In the genomic region with DNA sequence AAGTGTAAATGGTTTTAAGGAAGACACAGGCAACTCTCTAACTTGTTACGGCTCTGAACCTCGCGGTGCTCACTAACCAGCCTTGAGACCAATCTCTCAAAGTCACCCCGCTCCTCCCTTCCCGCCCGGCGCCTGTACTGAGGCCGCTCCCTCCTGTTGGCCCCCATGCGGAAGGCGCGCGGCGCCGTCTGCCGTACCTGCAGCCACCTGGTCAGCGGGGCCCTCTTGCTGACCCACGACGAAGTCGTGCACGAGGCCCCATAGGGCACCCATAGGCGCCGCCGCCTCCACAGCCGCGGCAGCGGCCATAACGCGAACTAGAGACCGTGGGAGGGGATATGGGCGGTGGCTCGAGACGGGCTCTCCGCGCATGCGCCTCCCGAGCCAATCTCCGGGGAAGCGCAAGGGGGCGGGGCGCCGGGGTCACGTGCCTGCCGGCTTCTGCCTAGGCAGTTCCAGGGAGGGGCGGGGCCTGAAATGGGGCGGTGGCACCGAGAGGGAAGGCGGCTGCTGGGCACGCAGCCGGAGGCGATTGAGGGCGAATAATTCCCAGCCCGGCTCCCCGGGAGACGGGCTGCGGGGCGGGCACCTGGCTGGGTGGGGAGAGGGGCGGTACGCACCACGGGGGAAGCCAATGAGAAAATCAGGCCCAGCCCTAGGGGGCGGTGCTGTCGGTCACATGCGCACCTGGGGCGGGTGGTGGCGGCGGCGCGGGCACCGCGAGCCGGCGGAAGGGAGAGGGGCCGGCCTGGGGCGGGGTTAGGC, we compare ENCODE assay signal across 7 cellular contexts. TPM values are rescaled to one million over a fixed set of nuclear protein-coding genes. Genes with fewer than 3 reads are reported as not detected.
A peak's percentile ranks its signal among the peaks of the same experiment; 100 is the strongest.
DNase-seq lines count a peak whose midpoint lies in the region; ATAC-seq, FAIRE-seq and TF ChIP-seq lines count a peak whose summit lies in the region.

A gene with protein sequence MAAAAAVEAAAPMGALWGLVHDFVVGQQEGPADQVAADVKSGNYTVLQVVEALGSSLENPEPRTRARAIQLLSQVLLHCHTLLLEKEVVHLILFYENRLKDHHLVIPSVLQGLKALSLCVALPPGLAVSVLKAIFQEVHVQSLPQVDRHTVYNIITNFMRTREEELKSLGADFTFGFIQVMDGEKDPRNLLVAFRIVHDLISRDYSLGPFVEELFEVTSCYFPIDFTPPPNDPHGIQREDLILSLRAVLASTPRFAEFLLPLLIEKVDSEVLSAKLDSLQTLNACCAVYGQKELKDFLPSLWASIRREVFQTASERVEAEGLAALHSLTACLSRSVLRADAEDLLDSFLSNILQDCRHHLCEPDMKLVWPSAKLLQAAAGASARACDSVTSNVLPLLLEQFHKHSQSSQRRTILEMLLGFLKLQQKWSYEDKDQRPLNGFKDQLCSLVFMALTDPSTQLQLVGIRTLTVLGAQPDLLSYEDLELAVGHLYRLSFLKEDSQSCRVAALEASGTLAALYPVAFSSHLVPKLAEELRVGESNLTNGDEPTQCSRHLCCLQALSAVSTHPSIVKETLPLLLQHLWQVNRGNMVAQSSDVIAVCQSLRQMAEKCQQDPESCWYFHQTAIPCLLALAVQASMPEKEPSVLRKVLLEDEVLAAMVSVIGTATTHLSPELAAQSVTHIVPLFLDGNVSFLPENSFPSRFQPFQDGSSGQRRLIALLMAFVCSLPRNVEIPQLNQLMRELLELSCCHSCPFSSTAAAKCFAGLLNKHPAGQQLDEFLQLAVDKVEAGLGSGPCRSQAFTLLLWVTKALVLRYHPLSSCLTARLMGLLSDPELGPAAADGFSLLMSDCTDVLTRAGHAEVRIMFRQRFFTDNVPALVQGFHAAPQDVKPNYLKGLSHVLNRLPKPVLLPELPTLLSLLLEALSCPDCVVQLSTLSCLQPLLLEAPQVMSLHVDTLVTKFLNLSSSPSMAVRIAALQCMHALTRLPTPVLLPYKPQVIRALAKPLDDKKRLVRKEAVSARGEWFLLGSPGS (minus strand): TSS at position 347 of the 765 bp plus-strand sequence. CDS start 38 bp downstream, at position 309.

- H3K36me3 ChIP-seq in astrocyte (ENCODE audit: insufficient read depth, low read length): no peaks in the 10 kb centered on the region

- DNase-seq in NCI-H2029 (lab: John Stamatoyannopoulos, UW) (peak; percentile 89), T-helper 22 cell (ENCODE audit: low read depth) (peak; percentile 96), astrocyte (ENCODE audit: low read depth) (peak; percentile 92), hepatic stellate cell (ENCODE audit: low spot score) (peak; percentile 99), retina (peak; percentile 97)

- no peaks in the 10 kb centered on the region for H3K27me3 Mint-ChIP-seq in astrocyte (ENCODE audit: low read depth, unreplicated experiment)

- H4K20me1 ChIP-seq in astrocyte (ENCODE audit: insufficient read depth, low read length): peaks cover 73% of the 10 kb centered on the region

- peak within 1 kb of the TSS; percentile 82 for H2AFZ ChIP-seq in astrocyte (ENCODE audit: low read depth, low read length)

- peaks cover 50% of the 10 kb centered on the region for H3K4me1 Mint-ChIP-seq in astrocyte (ENCODE audit: low read depth, unreplicated experiment)

- H3K4me2 ChIP-seq in astrocyte (ENCODE audit: low read length): peak within 1 kb of the TSS; percentile 98

- ATAC-seq in GM18505 (IDR thresholded peaks at IDR 0.05; ENCODE audit: unreplicated experiment) (peak; percentile 88), HG02973 (IDR thresholded peaks at IDR 0.05; ENCODE audit: unreplicated experiment) (peak; percentile 92)

- no peak for TF ChIP-seq CTCF in astrocyte (IDR thresholded peaks at IDR 0.05; ENCODE audit: insufficient read depth, low read depth, low read length)

- H3K4me1 ChIP-seq in astrocyte (ENCODE audit: insufficient read depth, low read length): peaks cover 24% of the 10 kb centered on the region

- no peak for FAIRE-seq in astrocyte (lab: Jason Lieb, UNC)

- H3K9me3 ChIP-seq in astrocyte (ENCODE audit: insufficient read depth, low read depth, low read length): no peaks in the 10 kb centered on the region

- peak within 1 kb of the TSS; percentile 88 for H3K27ac ChIP-seq in astrocyte (ENCODE audit: low read depth, low read length)

- H3K4me3 Mint-ChIP-seq in astrocyte (ENCODE audit: unreplicated experiment): peak within 1 kb of the TSS; percentile 98

- peak within 1 kb of the TSS; percentile 97 for H3K4me3 ChIP-seq in astrocyte (ENCODE audit: insufficient read depth, low read depth, low read length)

- peak; percentile 93 for TF ChIP-seq POLR2A in GM18505 (IDR thresholded peaks at IDR 0.05; ENCODE audit: borderline replicate concordance, extremely low read depth, insufficient read depth, insufficient read length)

- H3K79me2 ChIP-seq in astrocyte (ENCODE audit: insufficient read depth, low read length): peaks cover 87% of the 10 kb centered on the region

- peak within 1 kb of the TSS; percentile 95 for H3K9ac ChIP-seq in astrocyte (ENCODE audit: low read length)

- peak within 1 kb of the TSS; percentile 97 for H3K27ac Mint-ChIP-seq in astrocyte (ENCODE audit: unreplicated experiment)

- H3K27me3 ChIP-seq in astrocyte (ENCODE audit: insufficient read depth, low read length): no peaks in the 10 kb centered on the region

- no peaks in the 10 kb centered on the region for H3K9me3 Mint-ChIP-seq in astrocyte (ENCODE audit: unreplicated experiment)

- peaks cover 2% of the 10 kb centered on the region for H3K36me3 Mint-ChIP-seq in astrocyte (ENCODE audit: low read depth, unreplicated experiment)

RNA-seq across cellular contexts. Expression of the gene that starts here (rescaled TPM):
- 84.4 and 97.2 TPM in 2 replicates for total RNA-seq in astrocyte

Comparison
In these comparisons a context has a peak if more than half of its experiments do, and no peak if none do; other contexts are left out.
1. Peak in every context shown above with its lines: DNase-seq, ATAC-seq, H3K4me3 ChIP-seq and H3K27ac ChIP-seq.